Comparison of ENCODE assay signal across 1 cellular context in genomic region chr6:146857960-146858308, GRCh38.
TF ChIP-seq lines count a peak whose summit lies in the region.

No MANE protein-coding gene starts in this region.

TF ChIP-seq in GM23338, 12 proteins besides CTCF, POLR2A, EP300 and RAD21 (continued from another document):
- TF ChIP-seq REST (IDR thresholded peaks at IDR 0.05; ENCODE audit: unreplicated experiment) (no peak), POLR2AphosphoS5 (IDR thresholded peaks at IDR 0.05; ENCODE audit: low read depth) (no peak), JUNB (IDR thresholded peaks at IDR 0.05; ENCODE audit: unreplicated experiment) (no peak)
